ENCODE assay signal across 12 cellular contexts in the genomic region with DNA sequence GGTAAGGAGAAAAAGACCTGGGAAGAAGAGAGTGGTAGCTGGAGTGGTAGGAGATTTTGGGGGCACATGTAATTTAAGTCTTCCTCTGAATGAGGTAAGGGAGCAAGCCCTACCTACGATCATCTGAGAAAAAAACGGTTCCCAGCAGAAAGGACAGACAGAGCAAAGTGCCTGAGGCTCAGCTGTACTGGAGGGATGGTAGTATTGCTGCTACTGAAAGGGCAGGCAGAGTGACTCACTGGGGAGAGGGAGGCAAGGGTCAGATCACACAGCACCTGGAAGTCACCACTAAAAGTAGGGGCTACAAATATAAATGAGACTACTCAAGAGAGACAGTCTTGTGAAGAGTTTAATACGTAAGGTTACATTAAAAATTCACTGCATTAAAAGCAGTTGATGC.
A peak's percentile ranks its signal among the peaks of the same experiment; 100 is the strongest.
DNase-seq lines count a peak whose midpoint lies in the region; ATAC-seq and TF ChIP-seq lines count a peak whose summit lies in the region.
"Had no signal": no experiment of that assay in that cellular context is flagged by ENCODE, and none has a peak within 500 bp of the region (broad histone marks: within the 10 kb centered on the region; RNA-seq: fewer than 3 reads in every experiment).

No MANE protein-coding gene starts in this region.

- no peak overlapping the region for H2AFZ ChIP-seq in GM23338
- no peak overlapping the region for H2AFZ ChIP-seq in SK-N-SH (ENCODE audit: low read depth)
- H2AFZ ChIP-seq: parathyroid adenoma had no signal

- H3K4me1 ChIP-seq in GM23338 (ENCODE audit: insufficient read depth), result peaks cover 21% of the 10 kb centered on the region
- H3K4me1 ChIP-seq in SK-N-SH (ENCODE audit: control insufficient read depth in 1 of 2, insufficient read depth in 2 of 2, low read depth in 1 of 2, low read length in 1 of 2), result peaks cover 18 to 19% of the 10 kb centered on the region in 2 experiments; a peak in 3 of 4 replicates
- H3K4me1 ChIP-seq in left ventricle myocardium inferior, result peaks cover 94% of the 10 kb centered on the region
- H3K4me1 ChIP-seq in psoas muscle, result peaks cover 60% of the 10 kb centered on the region
- H3K4me1 ChIP-seq: parathyroid adenoma had no signal

- intact Hi-C loops in left ventricle myocardium inferior (cut with micrococcal nuclease), result no loop called here
- intact Hi-C loops in psoas muscle (cut with DNase I), result no loop called here

- CTCF ChIA-PET in SK-N-SH (lab: Yijun Ruan, JAX), result no interaction called here
- CTCF ChIA-PET in activated CD4-positive, alpha-beta memory T cell treated with anti-CD3 and anti-CD28 coated beads, Interleukin-2, amount 10 ng/mL, durations not matched to agents 7 days and 5 days (lab: Charles Lee), result no interaction called here

- WGBS in SK-N-SH (ENCODE audit: low lambda C conversion rate), result 34% methylated on average over 3 of the region's 3 CpGs
- 47 to 55% (median 54%) methylated on average over 3 of the region's 3 CpGs for WGBS in psoas muscle, 3 donors

- no peak overlapping the region for H3K4me3 ChIP-seq in GM23338
- H3K4me3 ChIP-seq in SK-N-SH (ENCODE audit: low read depth in 2 of 2, low read length in 1 of 2), result no peak overlapping the region
- H3K4me3 ChIP-seq in left ventricle myocardium inferior, result peak overlapping the region; percentile 20
- no peak overlapping the region for H3K4me3 ChIP-seq in psoas muscle

- no peaks in the 10 kb centered on the region for H3K27me3 ChIP-seq in GM23338 (ENCODE audit: insufficient read depth)
- no peaks in the 10 kb centered on the region for H3K27me3 ChIP-seq in SK-N-SH (ENCODE audit: insufficient read depth)
- no peaks in the 10 kb centered on the region for H3K27me3 ChIP-seq in left ventricle myocardium inferior (ENCODE audit: low read depth)
- H3K27me3 ChIP-seq in psoas muscle (ENCODE audit: insufficient read depth in 3 of 3, low read length in 2 of 3), result no peaks in the 10 kb centered on the region

- H3K36me3 Mint-ChIP-seq in GM23338 (ENCODE audit: low read depth), result no peaks in the 10 kb centered on the region
- no peaks in the 10 kb centered on the region for H3K36me3 Mint-ChIP-seq in activated CD4-positive, alpha-beta memory T cell treated with anti-CD3 and anti-CD28 coated beads, Interleukin-2, amount 10 ng/mL, durations not matched to agents 7 days and 5 days (ENCODE audit: low read depth)
- H3K36me3 Mint-ChIP-seq: CD4-positive, CD25-positive, alpha-beta regulatory T cell had no signal

- H4K20me1 ChIP-seq in GM23338 (replicated peaks; ENCODE audit: insufficient read depth) (no peaks in the 10 kb centered on the region), SK-N-SH (ENCODE audit: insufficient read depth) (no peaks in the 10 kb centered on the region; the same call in 1 of the 2 replicates)

- H3K9me3 Mint-ChIP-seq in GM23338, result no peaks in the 10 kb centered on the region
- H3K9me3 Mint-ChIP-seq in activated CD4-positive, alpha-beta memory T cell treated with anti-CD3 and anti-CD28 coated beads, Interleukin-2, amount 10 ng/mL, durations not matched to agents 7 days and 5 days, result no peaks in the 10 kb centered on the region

- H3F3A ChIP-seq in GM23338 (replicated peaks; ENCODE audit: low read depth) (no peaks in the 10 kb centered on the region), SK-N-SH (replicated peaks; ENCODE audit: insufficient read depth) (peaks cover 15% of the 10 kb centered on the region)

- H3K36me3 ChIP-seq in GM23338 (ENCODE audit: insufficient read depth) (no peaks in the 10 kb centered on the region), SK-N-SH (replicated peaks in 1 of 2; ENCODE audit: control insufficient read depth in 1 of 2, insufficient read depth in 2 of 2, low read length in 1 of 2) (peaks cover 0 to under 1% of the 10 kb centered on the region in 2 experiments), left ventricle myocardium inferior (no peaks in the 10 kb centered on the region), psoas muscle (ENCODE audit: insufficient read depth in 1 of 2, low read depth in 1 of 2) (no peaks in the 10 kb centered on the region)

- H3K79me2 ChIP-seq in GM23338 (replicated peaks; ENCODE audit: insufficient read depth) (no peaks in the 10 kb centered on the region), SK-N-SH (ENCODE audit: insufficient read depth) (peaks cover 69% of the 10 kb centered on the region)
- H3K79me2 ChIP-seq: parathyroid adenoma had no signal

- peaks cover 48% of the 10 kb centered on the region for H3K4me1 Mint-ChIP-seq in GM23338
- H3K4me1 Mint-ChIP-seq in activated CD4-positive, alpha-beta memory T cell treated with anti-CD3 and anti-CD28 coated beads, Interleukin-2, amount 10 ng/mL, durations not matched to agents 7 days and 5 days, result no peaks in the 10 kb centered on the region
- H3K4me1 Mint-ChIP-seq: CD4-positive, CD25-positive, alpha-beta regulatory T cell had no signal

- ATAC-seq in GM23338, result peak; percentile 88
- ATAC-seq in psoas muscle, result peak; percentile 54 to 85 (median 74)

- no peak overlapping the region for H3K4me3 Mint-ChIP-seq in GM23338
- no peak overlapping the region for H3K4me3 Mint-ChIP-seq in activated CD4-positive, alpha-beta memory T cell treated with anti-CD3 and anti-CD28 coated beads, Interleukin-2, amount 10 ng/mL, durations not matched to agents 7 days and 5 days
- H3K4me3 Mint-ChIP-seq: CD4-positive, CD25-positive, alpha-beta regulatory T cell had no signal

- H3K9me3 ChIP-seq in SK-N-SH, result no peaks in the 10 kb centered on the region
- H3K9me3 ChIP-seq in left ventricle myocardium inferior (replicated peaks), result no peaks in the 10 kb centered on the region
- H3K9me3 ChIP-seq in psoas muscle, result no peaks in the 10 kb centered on the region

- H3K9me2 ChIP-seq in GM23338 (ENCODE audit: insufficient read depth) (no peaks in the 10 kb centered on the region), SK-N-SH (no peaks in the 10 kb centered on the region)

- H3K27me3 Mint-ChIP-seq in GM23338 (ENCODE audit: insufficient read depth, low read depth, poor library complexity), result peaks cover 2% of the 10 kb centered on the region
- H3K27me3 Mint-ChIP-seq in activated CD4-positive, alpha-beta memory T cell treated with anti-CD3 and anti-CD28 coated beads, Interleukin-2, amount 10 ng/mL, durations not matched to agents 7 days and 5 days, result no peaks in the 10 kb centered on the region
- H3K27me3 Mint-ChIP-seq: CD4-positive, CD25-positive, alpha-beta regulatory T cell had no signal

- TF ChIP-seq CTCF in GM23338 (conservative IDR thresholded peaks at IDR 0.05; ENCODE audit: low read depth in 2 of 2) (no peak), SK-N-SH (IDR thresholded peaks at IDR 0.05) (no peak), left ventricle myocardium inferior (IDR thresholded peaks at IDR 0.05; ENCODE audit: borderline replicate concordance) (no peak), psoas muscle (IDR thresholded peaks at IDR 0.05) (no peak)

- TF ChIP-seq RAD21 in SK-N-SH (IDR thresholded peaks at IDR 0.05; ENCODE audit: low read length), result no peak

- TF ChIP-seq EP300 in SK-N-SH (IDR thresholded peaks at IDR 0.05; ENCODE audit: borderline replicate concordance in 1 of 2, low read depth in 1 of 2, low read length in 1 of 2), result no peak

- H3K4me2 ChIP-seq in GM23338 (0 out of 2 replicates have a peak overlapping the region, but pooled peaks have one; percentile 28), SK-N-SH (peak overlapping the region; percentile 6)

- H3K9ac ChIP-seq in SK-N-SH, result no peak overlapping the region
- H3K9ac ChIP-seq: parathyroid adenoma had no signal

- DNase-seq in GM23338 (ENCODE audit: low spot score) (peak; percentile 34), SK-N-SH (no peak), left ventricle myocardium inferior (no peak), psoas muscle (no peak), NOMO-1 (lab: John Stamatoyannopoulos, UW; ENCODE audit: unreplicated experiment in 2 of 2) (no peak), occipital lobe (lab: John Stamatoyannopoulos, UW) (no peak), erythroblast (lab: John Stamatoyannopoulos, UW) (no peak)
- no peak for DNase-seq in activated CD4-positive, alpha-beta memory T cell treated with anti-CD3 and anti-CD28 coated beads, Interleukin-2, amount 10 ng/mL, durations not matched to agents 7 days and 5 days
- DNase-seq: CD4-positive, CD25-positive, alpha-beta regulatory T cell; hypothalamus; NCI-H2081 treated with DMSO at 0.1 percent for 48 hours had no signal

- no peak for TF ChIP-seq POLR2A in erythroblast (IDR thresholded peaks at IDR 0.05; ENCODE audit: low read length)

- POLR2A ChIA-PET in SK-N-SH (lab: Yijun Ruan, JAX), result no interaction called here
- POLR2A ChIA-PET in activated CD4-positive, alpha-beta memory T cell treated with anti-CD3 and anti-CD28 coated beads, Interleukin-2, amount 10 ng/mL, durations not matched to agents 7 days and 5 days (lab: Charles Lee), result no interaction called here

- H3K27ac Mint-ChIP-seq in GM23338, result peak overlapping the region; percentile 50
- no peak overlapping the region for H3K27ac Mint-ChIP-seq in activated CD4-positive, alpha-beta memory T cell treated with anti-CD3 and anti-CD28 coated beads, Interleukin-2, amount 10 ng/mL, durations not matched to agents 7 days and 5 days

- H3K27ac ChIP-seq in GM23338 (ENCODE audit: low read depth) (peak overlapping the region; percentile 0; the same call in 1 of the 2 replicates), SK-N-SH (ENCODE audit: low read depth in 2 of 2, low read length in 1 of 2) (peak overlapping the region; percentile 54 to 60), left ventricle myocardium inferior (replicated peaks) (peak overlapping the region; percentile 83), psoas muscle (peak overlapping the region; percentile 64)
- H3K27ac ChIP-seq: parathyroid adenoma had no signal

TF ChIP-seq in GM23338, 12 proteins besides CTCF, POLR2A, EP300 and RAD21 (continues in another document):
- TF ChIP-seq EZH2phosphoT487 (IDR thresholded peaks at IDR 0.05; ENCODE audit: unreplicated experiment) (no peak), CREB1 (CRISPR knock-in tag; IDR thresholded peaks at IDR 0.05; ENCODE audit: low read depth) (no peak), ZNF331 (CRISPR knock-in tag; IDR thresholded peaks at IDR 0.05; ENCODE audit: low read depth) (no peak), ZNF114 (CRISPR knock-in tag; IDR thresholded peaks at IDR 0.05) (no peak), POLR2AphosphoS5 (IDR thresholded peaks at IDR 0.05; ENCODE audit: low read depth) (no peak)

TF ChIP-seq in SK-N-SH, 30 proteins besides CTCF, POLR2A, EP300 and RAD21:
- TF ChIP-seq FOSL2 (IDR thresholded peaks at IDR 0.05; ENCODE audit: borderline replicate concordance, low read depth) (0 out of 2 replicates have a peak, but pooled peaks have one; percentile 27), POLR2AphosphoS5 (IDR thresholded peaks at IDR 0.05; ENCODE audit: low read depth, low read length) (no peak)

Comparison
In these comparisons a context has a peak if more than half of its experiments do, and no peak if none do; other contexts are left out.
1. H3K27ac ChIP-seq: peak in every context shown above with its lines; median percentile 83 in left ventricle myocardium inferior; 64 in psoas muscle; 57 in SK-N-SH; 0 in GM23338.